Comparison of ENCODE assay signal across 1 cellular context in the genomic region with DNA sequence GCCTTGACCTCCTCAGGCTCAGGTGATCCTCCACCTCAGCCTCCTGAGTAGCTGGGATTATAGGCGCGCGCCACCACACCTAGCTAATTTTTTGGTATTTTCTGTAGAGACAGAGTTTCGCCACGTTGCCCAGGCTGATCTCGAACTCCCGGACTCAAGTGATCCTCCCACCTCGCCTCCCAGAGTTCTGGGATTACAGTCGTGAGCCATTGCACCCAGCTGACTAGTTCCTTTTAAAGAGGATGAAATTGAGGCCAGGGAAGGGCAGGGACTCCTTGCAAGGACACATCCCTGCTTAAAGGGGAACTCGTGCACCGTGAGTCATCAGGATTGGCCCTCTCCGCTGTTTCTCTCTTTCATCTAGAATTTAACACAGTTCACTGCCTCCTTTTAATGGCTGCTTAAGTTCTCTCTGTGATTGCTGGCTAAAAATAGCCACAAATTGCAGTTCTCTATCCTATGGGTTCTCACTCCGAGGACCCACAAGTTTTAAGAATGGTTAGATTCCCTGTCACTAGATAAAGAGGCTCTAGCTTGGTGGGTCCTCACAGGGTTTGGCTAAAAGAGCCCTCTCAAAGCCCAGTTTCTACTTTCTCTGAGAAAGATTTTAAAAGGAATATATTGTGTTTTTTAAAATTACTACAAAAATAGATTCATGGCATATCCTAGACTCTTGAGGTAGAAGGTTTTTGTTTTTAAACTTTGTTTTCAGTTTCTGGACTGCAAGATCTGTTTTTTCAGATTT.
TF ChIP-seq lines count a peak whose summit lies in the region.

No MANE protein-coding gene starts in this region.

TF ChIP-seq in K562, 482 proteins besides CTCF, POLR2A, EP300 and RAD21 (continued from another document and continues in another):
- TF ChIP-seq SMARCA5 (IDR thresholded peaks at IDR 0.05) (peak; percentile 80; the same call in 1 of the 2 replicates), BCOR (IDR thresholded peaks at IDR 0.05) (peak; percentile 56), ARID2 (IDR thresholded peaks at IDR 0.05) (no peak; the same call in 1 of the 2 replicates), HMG20B (CRISPR knock-in tag; IDR thresholded peaks at IDR 0.05) (no peak), PCBP2 (IDR thresholded peaks at IDR 0.05; ENCODE audit: low read depth, low read length, poor library complexity, severe bottlenecking) (no peak), RUNX1 (IDR thresholded peaks at IDR 0.05; ENCODE audit: low read depth) (no peak), MEF2A (IDR thresholded peaks at IDR 0.05; ENCODE audit: control insufficient read depth, low read depth, low read length) (peak; percentile 91), HLTF (IDR thresholded peaks at IDR 0.05) (peak; percentile 51; the same call in 1 of the 2 replicates), RBFOX2 (IDR thresholded peaks at IDR 0.05; ENCODE audit: low read depth, low read length) (no peak), TAF1 (IDR thresholded peaks at IDR 0.05; ENCODE audit: control insufficient read depth, extremely low read depth, insufficient read depth, low read length, severe bottlenecking) (peak; percentile 39), ZSCAN32 (CRISPR knock-in tag; IDR thresholded peaks at IDR 0.05) (no peak), NFE2L1 (tag; IDR thresholded peaks at IDR 0.05; ENCODE audit: borderline replicate concordance, low read depth) (peak; percentile 2; the same call in 1 of the 2 replicates), MXI1 (IDR thresholded peaks at IDR 0.05; ENCODE audit: low read depth, low read length) (no peak), LCOR (CRISPR knock-in tag; IDR thresholded peaks at IDR 0.05) (no peak), CBFA2T2 (conservative IDR thresholded peaks at IDR 0.05) (no peak), CEBPB (tag; IDR thresholded peaks at IDR 0.05) (peak; percentile 58), NR2F6 (CRISPR knock-in tag; IDR thresholded peaks at IDR 0.05) (no peak), ZNF408 (CRISPR knock-in tag; IDR thresholded peaks at IDR 0.05; ENCODE audit: low read depth) (no peak), SNIP1 (IDR thresholded peaks at IDR 0.05; ENCODE audit: low read depth) (peak; percentile 63; the same call in 1 of the 2 replicates), CEBPG (CRISPR knock-in tag; IDR thresholded peaks at IDR 0.05) (no peak), CEBPG (tag; conservative IDR thresholded peaks at IDR 0.05 in 1 of 2, IDR thresholded peaks at IDR 0.05 in 1 of 2) (peak in 1 of 2 experiments; percentile 39; a peak in 1 of 4 replicates), HNRNPK (IDR thresholded peaks at IDR 0.05; ENCODE audit: low read depth, low read length, poor library complexity, severe bottlenecking) (no peak), FOXK2 (conservative IDR thresholded peaks at IDR 0.05 in 1 of 2, IDR thresholded peaks at IDR 0.05 in 1 of 2; ENCODE audit: low read depth in 2 of 2) (peak; percentile 41 to 61; a peak in 2 of 4 replicates), TARDBP (IDR thresholded peaks at IDR 0.05) (0 out of 2 replicates have a peak, but pooled peaks have one; percentile 50), CBX3 (IDR thresholded peaks at IDR 0.05; ENCODE audit: borderline replicate concordance in 1 of 2, low read length in 2 of 2) (no peak; a peak in 1 of 3 replicates), RCOR1 (IDR thresholded peaks at IDR 0.05; ENCODE audit: borderline replicate concordance in 1 of 2, low read depth in 2 of 2, low read length in 2 of 2) (peak; percentile 25 to 90; a peak in 2 of 4 replicates), SP1 (CRISPR knock-in tag; IDR thresholded peaks at IDR 0.05) (no peak; the same call in none of the 2 replicates), NBN (IDR thresholded peaks at IDR 0.05; ENCODE audit: low read depth) (0 out of 2 replicates have a peak, but pooled peaks have one; percentile 64), CC2D1A (IDR thresholded peaks at IDR 0.05) (peak; percentile 60; the same call in 1 of the 2 replicates), FOS (IDR thresholded peaks at IDR 0.05; ENCODE audit: extremely low read depth, insufficient read length) (peak; percentile 34), RBM25 (IDR thresholded peaks at IDR 0.05; ENCODE audit: low read depth, low read length, severe bottlenecking) (no peak), ZNF24 (IDR thresholded peaks at IDR 0.05) (no peak), TBP (optimal IDR thresholded peaks at IDR 0.05; ENCODE audit: low read depth, low read length) (peak; percentile 38), GABPB2 (CRISPR knock-in tag; conservative IDR thresholded peaks at IDR 0.05) (no peak), POLR2G (IDR thresholded peaks at IDR 0.05; ENCODE audit: low read depth, low read length) (no peak), SPI1 (IDR thresholded peaks at IDR 0.05; ENCODE audit: borderline replicate concordance, low read depth, low read length) (peak; percentile 91), TOE1 (IDR thresholded peaks at IDR 0.05; ENCODE audit: borderline replicate concordance) (peak; percentile 68; the same call in 1 of the 2 replicates), TOE1 (CRISPR knock-in tag; IDR thresholded peaks at IDR 0.05; ENCODE audit: borderline replicate concordance, low read depth) (no peak), STAT5B (CRISPR knock-in tag; IDR thresholded peaks at IDR 0.05) (no peak), NRF1 (conservative IDR thresholded peaks at IDR 0.05 in 1 of 2, IDR thresholded peaks at IDR 0.05 in 1 of 2) (no peak)
- TF ChIP-seq, protein P1, sequence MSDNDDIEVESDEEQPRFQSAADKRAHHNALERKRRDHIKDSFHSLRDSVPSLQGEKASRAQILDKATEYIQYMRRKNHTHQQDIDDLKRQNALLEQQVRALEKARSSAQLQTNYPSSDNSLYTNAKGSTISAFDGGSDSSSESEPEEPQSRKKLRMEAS (CRISPR knock-in tag; IDR thresholded peaks at IDR 0.05), result peak; percentile 55
- TF ChIP-seq, protein P2, sequence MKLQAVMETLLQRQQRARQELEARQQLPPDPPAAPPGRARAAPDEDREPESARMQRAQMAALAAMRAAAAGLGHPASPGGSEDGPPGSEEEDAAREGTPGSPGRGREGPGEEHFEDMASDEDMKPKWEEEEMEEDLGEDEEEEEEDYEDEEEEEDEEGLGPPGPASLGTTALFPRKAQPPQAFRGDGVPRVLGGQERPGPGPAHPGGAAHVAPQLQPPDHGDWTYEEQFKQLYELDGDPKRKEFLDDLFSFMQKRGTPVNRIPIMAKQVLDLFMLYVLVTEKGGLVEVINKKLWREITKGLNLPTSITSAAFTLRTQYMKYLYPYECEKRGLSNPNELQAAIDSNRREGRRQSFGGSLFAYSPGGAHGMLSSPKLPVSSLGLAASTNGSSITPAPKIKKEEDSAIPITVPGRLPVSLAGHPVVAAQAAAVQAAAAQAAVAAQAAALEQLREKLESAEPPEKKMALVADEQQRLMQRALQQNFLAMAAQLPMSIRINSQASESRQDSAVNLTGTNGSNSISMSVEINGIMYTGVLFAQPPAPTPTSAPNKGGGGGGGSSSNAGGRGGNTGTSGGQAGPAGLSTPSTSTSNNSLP (IDR thresholded peaks at IDR 0.05; ENCODE audit: borderline replicate concordance, low read depth, low read length), result 0 out of 2 replicates have a peak, but pooled peaks have one; percentile 6
- TF ChIP-seq, protein P3, sequence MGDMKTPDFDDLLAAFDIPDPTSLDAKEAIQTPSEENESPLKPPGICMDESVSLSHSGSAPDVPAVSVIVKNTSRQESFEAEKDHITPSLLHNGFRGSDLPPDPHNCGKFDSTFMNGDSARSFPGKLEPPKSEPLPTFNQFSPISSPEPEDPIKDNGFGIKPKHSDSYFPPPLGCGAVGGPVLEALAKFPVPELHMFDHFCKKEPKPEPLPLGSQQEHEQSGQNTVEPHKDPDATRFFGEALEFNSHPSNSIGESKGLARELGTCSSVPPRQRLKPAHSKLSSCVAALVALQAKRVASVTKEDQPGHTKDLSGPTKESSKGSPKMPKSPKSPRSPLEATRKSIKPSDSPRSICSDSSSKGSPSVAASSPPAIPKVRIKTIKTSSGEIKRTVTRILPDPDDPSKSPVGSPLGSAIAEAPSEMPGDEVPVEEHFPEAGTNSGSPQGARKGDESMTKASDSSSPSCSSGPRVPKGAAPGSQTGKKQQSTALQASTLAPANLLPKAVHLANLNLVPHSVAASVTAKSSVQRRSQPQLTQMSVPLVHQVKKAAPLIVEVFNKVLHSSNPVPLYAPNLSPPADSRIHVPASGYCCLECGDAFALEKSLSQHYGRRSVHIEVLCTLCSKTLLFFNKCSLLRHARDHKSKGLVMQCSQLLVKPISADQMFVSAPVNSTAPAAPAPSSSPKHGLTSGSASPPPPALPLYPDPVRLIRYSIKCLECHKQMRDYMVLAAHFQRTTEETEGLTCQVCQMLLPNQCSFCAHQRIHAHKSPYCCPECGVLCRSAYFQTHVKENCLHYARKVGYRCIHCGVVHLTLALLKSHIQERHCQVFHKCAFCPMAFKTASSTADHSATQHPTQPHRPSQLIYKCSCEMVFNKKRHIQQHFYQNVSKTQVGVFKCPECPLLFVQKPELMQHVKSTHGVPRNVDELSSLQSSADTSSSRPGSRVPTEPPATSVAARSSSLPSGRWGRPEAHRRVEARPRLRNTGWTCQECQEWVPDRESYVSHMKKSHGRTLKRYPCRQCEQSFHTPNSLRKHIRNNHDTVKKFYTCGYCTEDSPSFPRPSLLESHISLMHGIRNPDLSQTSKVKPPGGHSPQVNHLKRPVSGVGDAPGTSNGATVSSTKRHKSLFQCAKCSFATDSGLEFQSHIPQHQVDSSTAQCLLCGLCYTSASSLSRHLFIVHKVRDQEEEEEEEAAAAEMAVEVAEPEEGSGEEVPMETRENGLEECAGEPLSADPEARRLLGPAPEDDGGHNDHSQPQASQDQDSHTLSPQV (IDR thresholded peaks at IDR 0.05), result peak; percentile 84
- TF ChIP-seq, protein P4, sequence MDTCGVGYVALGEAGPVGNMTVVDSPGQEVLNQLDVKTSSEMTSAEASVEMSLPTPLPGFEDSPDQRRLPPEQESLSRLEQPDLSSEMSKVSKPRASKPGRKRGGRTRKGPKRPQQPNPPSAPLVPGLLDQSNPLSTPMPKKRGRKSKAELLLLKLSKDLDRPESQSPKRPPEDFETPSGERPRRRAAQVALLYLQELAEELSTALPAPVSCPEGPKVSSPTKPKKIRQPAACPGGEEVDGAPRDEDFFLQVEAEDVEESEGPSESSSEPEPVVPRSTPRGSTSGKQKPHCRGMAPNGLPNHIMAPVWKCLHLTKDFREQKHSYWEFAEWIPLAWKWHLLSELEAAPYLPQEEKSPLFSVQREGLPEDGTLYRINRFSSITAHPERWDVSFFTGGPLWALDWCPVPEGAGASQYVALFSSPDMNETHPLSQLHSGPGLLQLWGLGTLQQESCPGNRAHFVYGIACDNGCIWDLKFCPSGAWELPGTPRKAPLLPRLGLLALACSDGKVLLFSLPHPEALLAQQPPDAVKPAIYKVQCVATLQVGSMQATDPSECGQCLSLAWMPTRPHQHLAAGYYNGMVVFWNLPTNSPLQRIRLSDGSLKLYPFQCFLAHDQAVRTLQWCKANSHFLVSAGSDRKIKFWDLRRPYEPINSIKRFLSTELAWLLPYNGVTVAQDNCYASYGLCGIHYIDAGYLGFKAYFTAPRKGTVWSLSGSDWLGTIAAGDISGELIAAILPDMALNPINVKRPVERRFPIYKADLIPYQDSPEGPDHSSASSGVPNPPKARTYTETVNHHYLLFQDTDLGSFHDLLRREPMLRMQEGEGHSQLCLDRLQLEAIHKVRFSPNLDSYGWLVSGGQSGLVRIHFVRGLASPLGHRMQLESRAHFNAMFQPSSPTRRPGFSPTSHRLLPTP (IDR thresholded peaks at IDR 0.05; ENCODE audit: borderline replicate concordance, extremely low read depth, insufficient read length), result peak; percentile 33
- TF ChIP-seq, protein P5, sequence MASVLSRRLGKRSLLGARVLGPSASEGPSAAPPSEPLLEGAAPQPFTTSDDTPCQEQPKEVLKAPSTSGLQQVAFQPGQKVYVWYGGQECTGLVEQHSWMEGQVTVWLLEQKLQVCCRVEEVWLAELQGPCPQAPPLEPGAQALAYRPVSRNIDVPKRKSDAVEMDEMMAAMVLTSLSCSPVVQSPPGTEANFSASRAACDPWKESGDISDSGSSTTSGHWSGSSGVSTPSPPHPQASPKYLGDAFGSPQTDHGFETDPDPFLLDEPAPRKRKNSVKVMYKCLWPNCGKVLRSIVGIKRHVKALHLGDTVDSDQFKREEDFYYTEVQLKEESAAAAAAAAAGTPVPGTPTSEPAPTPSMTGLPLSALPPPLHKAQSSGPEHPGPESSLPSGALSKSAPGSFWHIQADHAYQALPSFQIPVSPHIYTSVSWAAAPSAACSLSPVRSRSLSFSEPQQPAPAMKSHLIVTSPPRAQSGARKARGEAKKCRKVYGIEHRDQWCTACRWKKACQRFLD (CRISPR knock-in tag; IDR thresholded peaks at IDR 0.05), result peak; percentile 4; the same call in 1 of the 2 replicates
- TF ChIP-seq, protein P6, sequence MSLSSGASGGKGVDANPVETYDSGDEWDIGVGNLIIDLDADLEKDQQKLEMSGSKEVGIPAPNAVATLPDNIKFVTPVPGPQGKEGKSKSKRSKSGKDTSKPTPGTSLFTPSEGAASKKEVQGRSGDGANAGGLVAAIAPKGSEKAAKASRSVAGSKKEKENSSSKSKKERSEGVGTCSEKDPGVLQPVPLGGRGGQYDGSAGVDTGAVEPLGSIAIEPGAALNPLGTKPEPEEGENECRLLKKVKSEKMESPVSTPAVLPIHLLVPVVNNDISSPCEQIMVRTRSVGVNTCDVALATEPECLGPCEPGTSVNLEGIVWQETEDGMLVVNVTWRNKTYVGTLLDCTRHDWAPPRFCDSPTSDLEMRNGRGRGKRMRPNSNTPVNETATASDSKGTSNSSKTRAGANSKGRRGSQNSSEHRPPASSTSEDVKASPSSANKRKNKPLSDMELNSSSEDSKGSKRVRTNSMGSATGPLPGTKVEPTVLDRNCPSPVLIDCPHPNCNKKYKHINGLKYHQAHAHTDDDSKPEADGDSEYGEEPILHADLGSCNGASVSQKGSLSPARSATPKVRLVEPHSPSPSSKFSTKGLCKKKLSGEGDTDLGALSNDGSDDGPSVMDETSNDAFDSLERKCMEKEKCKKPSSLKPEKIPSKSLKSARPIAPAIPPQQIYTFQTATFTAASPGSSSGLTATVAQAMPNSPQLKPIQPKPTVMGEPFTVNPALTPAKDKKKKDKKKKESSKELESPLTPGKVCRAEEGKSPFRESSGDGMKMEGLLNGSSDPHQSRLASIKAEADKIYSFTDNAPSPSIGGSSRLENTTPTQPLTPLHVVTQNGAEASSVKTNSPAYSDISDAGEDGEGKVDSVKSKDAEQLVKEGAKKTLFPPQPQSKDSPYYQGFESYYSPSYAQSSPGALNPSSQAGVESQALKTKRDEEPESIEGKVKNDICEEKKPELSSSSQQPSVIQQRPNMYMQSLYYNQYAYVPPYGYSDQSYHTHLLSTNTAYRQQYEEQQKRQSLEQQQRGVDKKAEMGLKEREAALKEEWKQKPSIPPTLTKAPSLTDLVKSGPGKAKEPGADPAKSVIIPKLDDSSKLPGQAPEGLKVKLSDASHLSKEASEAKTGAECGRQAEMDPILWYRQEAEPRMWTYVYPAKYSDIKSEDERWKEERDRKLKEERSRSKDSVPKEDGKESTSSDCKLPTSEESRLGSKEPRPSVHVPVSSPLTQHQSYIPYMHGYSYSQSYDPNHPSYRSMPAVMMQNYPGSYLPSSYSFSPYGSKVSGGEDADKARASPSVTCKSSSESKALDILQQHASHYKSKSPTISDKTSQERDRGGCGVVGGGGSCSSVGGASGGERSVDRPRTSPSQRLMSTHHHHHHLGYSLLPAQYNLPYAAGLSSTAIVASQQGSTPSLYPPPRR (CRISPR knock-in tag; IDR thresholded peaks at IDR 0.05; ENCODE audit: borderline replicate concordance), result no peak
- TF ChIP-seq, protein P7, sequence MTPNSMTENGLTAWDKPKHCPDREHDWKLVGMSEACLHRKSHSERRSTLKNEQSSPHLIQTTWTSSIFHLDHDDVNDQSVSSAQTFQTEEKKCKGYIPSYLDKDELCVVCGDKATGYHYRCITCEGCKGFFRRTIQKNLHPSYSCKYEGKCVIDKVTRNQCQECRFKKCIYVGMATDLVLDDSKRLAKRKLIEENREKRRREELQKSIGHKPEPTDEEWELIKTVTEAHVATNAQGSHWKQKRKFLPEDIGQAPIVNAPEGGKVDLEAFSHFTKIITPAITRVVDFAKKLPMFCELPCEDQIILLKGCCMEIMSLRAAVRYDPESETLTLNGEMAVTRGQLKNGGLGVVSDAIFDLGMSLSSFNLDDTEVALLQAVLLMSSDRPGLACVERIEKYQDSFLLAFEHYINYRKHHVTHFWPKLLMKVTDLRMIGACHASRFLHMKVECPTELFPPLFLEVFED (CRISPR knock-in tag; conservative IDR thresholded peaks at IDR 0.05), result no peak
